Comparison of ENCODE assay signal across 1 cellular context in the genomic region with DNA sequence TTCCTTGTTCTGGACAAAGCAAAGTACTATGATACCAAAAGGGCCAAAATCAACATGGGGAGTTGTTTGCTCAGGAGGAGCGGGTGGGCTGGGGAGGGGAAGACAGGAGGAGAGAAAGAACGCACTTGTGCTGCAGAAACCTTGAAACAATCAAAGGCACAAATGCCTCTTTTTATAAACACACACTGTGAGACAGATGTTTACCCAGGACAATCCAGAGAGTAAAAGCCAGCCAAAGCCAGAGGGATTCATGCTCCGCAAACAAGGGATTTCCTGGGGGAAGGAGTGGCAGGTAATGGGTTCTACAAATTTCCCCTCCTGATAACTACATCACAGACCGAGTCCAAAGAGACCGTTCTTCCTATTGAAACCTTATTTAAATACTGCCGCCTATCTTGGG.
TF ChIP-seq lines count a peak whose summit lies in the region.

No MANE protein-coding gene starts in this region.

TF ChIP-seq in HepG2, 621 proteins besides CTCF, POLR2A, EP300 and RAD21 (continued from another document and continues in another):
- TF ChIP-seq, protein P1, sequence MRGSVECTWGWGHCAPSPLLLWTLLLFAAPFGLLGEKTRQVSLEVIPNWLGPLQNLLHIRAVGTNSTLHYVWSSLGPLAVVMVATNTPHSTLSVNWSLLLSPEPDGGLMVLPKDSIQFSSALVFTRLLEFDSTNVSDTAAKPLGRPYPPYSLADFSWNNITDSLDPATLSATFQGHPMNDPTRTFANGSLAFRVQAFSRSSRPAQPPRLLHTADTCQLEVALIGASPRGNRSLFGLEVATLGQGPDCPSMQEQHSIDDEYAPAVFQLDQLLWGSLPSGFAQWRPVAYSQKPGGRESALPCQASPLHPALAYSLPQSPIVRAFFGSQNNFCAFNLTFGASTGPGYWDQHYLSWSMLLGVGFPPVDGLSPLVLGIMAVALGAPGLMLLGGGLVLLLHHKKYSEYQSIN (CRISPR knock-in tag; IDR thresholded peaks at IDR 0.05; ENCODE audit: borderline replicate concordance): no peak
- TF ChIP-seq, protein P2, sequence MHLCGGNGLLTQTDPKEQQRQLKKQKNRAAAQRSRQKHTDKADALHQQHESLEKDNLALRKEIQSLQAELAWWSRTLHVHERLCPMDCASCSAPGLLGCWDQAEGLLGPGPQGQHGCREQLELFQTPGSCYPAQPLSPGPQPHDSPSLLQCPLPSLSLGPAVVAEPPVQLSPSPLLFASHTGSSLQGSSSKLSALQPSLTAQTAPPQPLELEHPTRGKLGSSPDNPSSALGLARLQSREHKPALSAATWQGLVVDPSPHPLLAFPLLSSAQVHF (CRISPR knock-in tag; IDR thresholded peaks at IDR 0.05): no peak
- TF ChIP-seq TCF7 (IDR thresholded peaks at IDR 0.05; ENCODE audit: low read depth) (peak; percentile 91), ZNF510 (CRISPR knock-in tag; IDR thresholded peaks at IDR 0.05; ENCODE audit: low read depth) (no peak), ZNF547 (CRISPR knock-in tag; IDR thresholded peaks at IDR 0.05) (no peak), KLF13 (CRISPR knock-in tag; IDR thresholded peaks at IDR 0.05) (no peak), TOPORS (CRISPR knock-in tag; IDR thresholded peaks at IDR 0.05) (no peak), ZBTB7B (CRISPR knock-in tag; IDR thresholded peaks at IDR 0.05) (no peak; the same call in 1 of the 2 replicates), HOXD1 (CRISPR knock-in tag; IDR thresholded peaks at IDR 0.05) (no peak; the same call in 1 of the 2 replicates), CREM (IDR thresholded peaks at IDR 0.05) (peak; percentile 79), CREM (CRISPR knock-in tag; IDR thresholded peaks at IDR 0.05) (no peak), PCBP2 (optimal IDR thresholded peaks at IDR 0.05; ENCODE audit: low read depth, low read length, poor library complexity, severe bottlenecking) (no peak), ZFYVE20 (CRISPR knock-in tag; IDR thresholded peaks at IDR 0.05; ENCODE audit: borderline replicate concordance, low read depth) (no peak), ZFY (CRISPR knock-in tag; IDR thresholded peaks at IDR 0.05) (no peak), ZNF446 (CRISPR knock-in tag; IDR thresholded peaks at IDR 0.05) (no peak)
- TF ChIP-seq, protein P3, sequence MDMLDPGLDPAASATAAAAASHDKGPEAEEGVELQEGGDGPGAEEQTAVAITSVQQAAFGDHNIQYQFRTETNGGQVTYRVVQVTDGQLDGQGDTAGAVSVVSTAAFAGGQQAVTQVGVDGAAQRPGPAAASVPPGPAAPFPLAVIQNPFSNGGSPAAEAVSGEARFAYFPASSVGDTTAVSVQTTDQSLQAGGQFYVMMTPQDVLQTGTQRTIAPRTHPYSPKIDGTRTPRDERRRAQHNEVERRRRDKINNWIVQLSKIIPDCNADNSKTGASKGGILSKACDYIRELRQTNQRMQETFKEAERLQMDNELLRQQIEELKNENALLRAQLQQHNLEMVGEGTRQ (IDR thresholded peaks at IDR 0.05; ENCODE audit: low read depth, low read length): no peak
- TF ChIP-seq, protein P3 (CRISPR knock-in tag; IDR thresholded peaks at IDR 0.05; ENCODE audit: borderline replicate concordance): no peak
- TF ChIP-seq, protein P4, sequence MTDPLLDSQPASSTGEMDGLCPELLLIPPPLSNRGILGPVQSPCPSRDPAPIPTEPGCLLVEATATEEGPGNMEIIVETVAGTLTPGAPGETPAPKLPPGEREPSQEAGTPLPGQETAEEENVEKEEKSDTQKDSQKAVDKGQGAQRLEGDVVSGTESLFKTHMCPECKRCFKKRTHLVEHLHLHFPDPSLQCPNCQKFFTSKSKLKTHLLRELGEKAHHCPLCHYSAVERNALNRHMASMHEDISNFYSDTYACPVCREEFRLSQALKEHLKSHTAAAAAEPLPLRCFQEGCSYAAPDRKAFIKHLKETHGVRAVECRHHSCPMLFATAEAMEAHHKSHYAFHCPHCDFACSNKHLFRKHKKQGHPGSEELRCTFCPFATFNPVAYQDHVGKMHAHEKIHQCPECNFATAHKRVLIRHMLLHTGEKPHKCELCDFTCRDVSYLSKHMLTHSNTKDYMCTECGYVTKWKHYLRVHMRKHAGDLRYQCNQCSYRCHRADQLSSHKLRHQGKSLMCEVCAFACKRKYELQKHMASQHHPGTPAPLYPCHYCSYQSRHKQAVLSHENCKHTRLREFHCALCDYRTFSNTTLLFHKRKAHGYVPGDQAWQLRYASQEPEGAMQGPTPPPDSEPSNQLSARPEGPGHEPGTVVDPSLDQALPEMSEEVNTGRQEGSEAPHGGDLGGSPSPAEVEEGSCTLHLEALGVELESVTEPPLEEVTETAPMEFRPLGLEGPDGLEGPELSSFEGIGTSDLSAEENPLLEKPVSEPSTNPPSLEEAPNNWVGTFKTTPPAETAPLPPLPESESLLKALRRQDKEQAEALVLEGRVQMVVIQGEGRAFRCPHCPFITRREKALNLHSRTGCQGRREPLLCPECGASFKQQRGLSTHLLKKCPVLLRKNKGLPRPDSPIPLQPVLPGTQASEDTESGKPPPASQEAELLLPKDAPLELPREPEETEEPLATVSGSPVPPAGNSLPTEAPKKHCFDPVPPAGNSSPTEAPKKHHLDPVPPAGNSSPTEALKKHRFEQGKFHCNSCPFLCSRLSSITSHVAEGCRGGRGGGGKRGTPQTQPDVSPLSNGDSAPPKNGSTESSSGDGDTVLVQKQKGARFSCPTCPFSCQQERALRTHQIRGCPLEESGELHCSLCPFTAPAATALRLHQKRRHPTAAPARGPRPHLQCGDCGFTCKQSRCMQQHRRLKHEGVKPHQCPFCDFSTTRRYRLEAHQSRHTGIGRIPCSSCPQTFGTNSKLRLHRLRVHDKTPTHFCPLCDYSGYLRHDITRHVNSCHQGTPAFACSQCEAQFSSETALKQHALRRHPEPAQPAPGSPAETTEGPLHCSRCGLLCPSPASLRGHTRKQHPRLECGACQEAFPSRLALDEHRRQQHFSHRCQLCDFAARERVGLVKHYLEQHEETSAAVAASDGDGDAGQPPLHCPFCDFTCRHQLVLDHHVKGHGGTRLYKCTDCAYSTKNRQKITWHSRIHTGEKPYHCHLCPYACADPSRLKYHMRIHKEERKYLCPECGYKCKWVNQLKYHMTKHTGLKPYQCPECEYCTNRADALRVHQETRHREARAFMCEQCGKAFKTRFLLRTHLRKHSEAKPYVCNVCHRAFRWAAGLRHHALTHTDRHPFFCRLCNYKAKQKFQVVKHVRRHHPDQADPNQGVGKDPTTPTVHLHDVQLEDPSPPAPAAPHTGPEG (CRISPR knock-in tag; IDR thresholded peaks at IDR 0.05): no peak
- TF ChIP-seq, protein P5, sequence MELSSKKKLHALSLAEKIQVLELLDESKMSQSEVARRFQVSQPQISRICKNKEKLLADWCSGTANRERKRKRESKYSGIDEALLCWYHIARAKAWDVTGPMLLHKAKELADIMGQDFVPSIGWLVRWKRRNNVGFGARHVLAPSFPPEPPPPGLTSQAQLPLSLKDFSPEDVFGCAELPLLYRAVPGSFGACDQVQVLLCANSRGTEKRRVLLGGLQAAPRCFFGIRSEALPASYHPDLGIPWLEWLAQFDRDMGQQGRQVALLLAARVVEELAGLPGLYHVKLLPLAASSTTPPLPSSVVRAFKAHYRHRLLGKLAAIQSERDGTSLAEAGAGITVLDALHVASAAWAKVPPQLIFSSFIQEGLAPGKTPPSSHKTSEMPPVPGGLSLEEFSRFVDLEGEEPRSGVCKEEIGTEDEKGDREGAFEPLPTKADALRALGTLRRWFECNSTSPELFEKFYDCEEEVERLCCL (CRISPR knock-in tag; IDR thresholded peaks at IDR 0.05; ENCODE audit: borderline replicate concordance): no peak
- TF ChIP-seq, protein P6, sequence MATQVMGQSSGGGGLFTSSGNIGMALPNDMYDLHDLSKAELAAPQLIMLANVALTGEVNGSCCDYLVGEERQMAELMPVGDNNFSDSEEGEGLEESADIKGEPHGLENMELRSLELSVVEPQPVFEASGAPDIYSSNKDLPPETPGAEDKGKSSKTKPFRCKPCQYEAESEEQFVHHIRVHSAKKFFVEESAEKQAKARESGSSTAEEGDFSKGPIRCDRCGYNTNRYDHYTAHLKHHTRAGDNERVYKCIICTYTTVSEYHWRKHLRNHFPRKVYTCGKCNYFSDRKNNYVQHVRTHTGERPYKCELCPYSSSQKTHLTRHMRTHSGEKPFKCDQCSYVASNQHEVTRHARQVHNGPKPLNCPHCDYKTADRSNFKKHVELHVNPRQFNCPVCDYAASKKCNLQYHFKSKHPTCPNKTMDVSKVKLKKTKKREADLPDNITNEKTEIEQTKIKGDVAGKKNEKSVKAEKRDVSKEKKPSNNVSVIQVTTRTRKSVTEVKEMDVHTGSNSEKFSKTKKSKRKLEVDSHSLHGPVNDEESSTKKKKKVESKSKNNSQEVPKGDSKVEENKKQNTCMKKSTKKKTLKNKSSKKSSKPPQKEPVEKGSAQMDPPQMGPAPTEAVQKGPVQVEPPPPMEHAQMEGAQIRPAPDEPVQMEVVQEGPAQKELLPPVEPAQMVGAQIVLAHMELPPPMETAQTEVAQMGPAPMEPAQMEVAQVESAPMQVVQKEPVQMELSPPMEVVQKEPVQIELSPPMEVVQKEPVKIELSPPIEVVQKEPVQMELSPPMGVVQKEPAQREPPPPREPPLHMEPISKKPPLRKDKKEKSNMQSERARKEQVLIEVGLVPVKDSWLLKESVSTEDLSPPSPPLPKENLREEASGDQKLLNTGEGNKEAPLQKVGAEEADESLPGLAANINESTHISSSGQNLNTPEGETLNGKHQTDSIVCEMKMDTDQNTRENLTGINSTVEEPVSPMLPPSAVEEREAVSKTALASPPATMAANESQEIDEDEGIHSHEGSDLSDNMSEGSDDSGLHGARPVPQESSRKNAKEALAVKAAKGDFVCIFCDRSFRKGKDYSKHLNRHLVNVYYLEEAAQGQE (IDR thresholded peaks at IDR 0.05; ENCODE audit: borderline replicate concordance in 1 of 2, low read depth in 1 of 2, low read length in 2 of 2): peak in 1 of 2 experiments; percentile 72; a peak in 1 of 4 replicates
- TF ChIP-seq, protein P7, sequence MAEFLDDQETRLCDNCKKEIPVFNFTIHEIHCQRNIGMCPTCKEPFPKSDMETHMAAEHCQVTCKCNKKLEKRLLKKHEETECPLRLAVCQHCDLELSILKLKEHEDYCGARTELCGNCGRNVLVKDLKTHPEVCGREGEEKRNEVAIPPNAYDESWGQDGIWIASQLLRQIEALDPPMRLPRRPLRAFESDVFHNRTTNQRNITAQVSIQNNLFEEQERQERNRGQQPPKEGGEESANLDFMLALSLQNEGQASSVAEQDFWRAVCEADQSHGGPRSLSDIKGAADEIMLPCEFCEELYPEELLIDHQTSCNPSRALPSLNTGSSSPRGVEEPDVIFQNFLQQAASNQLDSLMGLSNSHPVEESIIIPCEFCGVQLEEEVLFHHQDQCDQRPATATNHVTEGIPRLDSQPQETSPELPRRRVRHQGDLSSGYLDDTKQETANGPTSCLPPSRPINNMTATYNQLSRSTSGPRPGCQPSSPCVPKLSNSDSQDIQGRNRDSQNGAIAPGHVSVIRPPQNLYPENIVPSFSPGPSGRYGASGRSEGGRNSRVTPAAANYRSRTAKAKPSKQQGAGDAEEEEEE (CRISPR knock-in tag; IDR thresholded peaks at IDR 0.05; ENCODE audit: borderline replicate concordance): no peak
- TF ChIP-seq, protein P8, sequence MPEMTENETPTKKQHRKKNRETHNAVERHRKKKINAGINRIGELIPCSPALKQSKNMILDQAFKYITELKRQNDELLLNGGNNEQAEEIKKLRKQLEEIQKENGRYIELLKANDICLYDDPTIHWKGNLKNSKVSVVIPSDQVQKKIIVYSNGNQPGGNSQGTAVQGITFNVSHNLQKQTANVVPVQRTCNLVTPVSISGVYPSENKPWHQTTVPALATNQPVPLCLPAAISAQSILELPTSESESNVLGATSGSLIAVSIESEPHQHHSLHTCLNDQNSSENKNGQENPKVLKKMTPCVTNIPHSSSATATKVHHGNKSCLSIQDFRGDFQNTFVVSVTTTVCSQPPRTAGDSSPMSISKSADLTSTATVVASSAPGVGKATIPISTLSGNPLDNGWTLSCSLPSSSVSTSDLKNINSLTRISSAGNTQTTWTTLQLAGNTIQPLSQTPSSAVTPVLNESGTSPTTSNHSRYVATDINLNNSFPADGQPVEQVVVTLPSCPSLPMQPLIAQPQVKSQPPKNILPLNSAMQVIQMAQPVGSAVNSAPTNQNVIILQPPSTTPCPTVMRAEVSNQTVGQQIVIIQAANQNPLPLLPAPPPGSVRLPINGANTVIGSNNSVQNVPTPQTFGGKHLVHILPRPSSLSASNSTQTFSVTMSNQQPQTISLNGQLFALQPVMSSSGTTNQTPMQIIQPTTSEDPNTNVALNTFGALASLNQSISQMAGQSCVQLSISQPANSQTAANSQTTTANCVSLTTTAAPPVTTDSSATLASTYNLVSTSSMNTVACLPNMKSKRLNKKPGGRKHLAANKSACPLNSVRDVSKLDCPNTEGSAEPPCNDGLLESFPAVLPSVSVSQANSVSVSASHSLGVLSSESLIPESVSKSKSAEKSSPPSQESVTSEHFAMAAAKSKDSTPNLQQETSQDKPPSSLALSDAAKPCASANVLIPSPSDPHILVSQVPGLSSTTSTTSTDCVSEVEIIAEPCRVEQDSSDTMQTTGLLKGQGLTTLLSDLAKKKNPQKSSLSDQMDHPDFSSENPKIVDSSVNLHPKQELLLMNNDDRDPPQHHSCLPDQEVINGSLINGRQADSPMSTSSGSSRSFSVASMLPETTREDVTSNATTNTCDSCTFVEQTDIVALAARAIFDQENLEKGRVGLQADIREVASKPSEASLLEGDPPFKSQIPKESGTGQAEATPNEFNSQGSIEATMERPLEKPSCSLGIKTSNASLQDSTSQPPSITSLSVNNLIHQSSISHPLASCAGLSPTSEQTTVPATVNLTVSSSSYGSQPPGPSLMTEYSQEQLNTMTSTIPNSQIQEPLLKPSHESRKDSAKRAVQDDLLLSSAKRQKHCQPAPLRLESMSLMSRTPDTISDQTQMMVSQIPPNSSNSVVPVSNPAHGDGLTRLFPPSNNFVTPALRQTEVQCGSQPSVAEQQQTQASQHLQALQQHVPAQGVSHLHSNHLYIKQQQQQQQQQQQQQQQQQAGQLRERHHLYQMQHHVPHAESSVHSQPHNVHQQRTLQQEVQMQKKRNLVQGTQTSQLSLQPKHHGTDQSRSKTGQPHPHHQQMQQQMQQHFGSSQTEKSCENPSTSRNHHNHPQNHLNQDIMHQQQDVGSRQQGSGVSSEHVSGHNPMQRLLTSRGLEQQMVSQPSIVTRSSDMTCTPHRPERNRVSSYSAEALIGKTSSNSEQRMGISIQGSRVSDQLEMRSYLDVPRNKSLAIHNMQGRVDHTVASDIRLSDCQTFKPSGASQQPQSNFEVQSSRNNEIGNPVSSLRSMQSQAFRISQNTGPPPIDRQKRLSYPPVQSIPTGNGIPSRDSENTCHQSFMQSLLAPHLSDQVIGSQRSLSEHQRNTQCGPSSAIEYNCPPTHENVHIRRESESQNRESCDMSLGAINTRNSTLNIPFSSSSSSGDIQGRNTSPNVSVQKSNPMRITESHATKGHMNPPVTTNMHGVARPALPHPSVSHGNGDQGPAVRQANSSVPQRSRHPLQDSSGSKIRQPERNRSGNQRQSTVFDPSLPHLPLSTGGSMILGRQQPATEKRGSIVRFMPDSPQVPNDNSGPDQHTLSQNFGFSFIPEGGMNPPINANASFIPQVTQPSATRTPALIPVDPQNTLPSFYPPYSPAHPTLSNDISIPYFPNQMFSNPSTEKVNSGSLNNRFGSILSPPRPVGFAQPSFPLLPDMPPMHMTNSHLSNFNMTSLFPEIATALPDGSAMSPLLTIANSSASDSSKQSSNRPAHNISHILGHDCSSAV (CRISPR knock-in tag; IDR thresholded peaks at IDR 0.05; ENCODE audit: borderline replicate concordance): no peak
